Comparison of ENCODE assay signal across 23 cellular contexts in the genomic region with DNA sequence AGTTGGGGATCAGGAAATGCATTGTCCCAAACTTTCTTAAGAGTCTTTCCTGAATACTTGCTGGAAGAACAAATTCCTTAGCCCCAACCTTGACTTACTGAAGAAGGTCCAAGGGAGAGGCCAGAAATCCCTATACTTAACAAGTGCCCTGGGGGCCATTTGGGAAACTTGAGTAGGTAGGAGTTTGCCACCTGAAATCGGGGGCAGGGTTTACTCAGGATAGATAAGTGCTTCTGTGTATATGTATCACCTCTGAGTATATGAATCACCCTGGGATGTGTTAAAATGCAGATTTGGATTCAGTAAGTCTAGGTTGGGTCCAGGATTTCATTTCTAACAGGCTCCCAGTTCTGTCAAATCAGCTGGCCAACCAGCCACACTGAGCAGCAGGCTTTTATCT. TPM values are rescaled to one million over a fixed set of nuclear protein-coding genes. Genes with fewer than 3 reads are reported as not detected.
"Had no signal": no experiment of that assay in that cellular context is flagged by ENCODE, and none has a peak within 500 bp of the region (broad histone marks: within the 10 kb centered on the region; RNA-seq: fewer than 3 reads in every experiment).

No MANE protein-coding gene starts in this region.

- H3K27ac Mint-ChIP-seq: naive thymus-derived CD8-positive, alpha-beta T cell; nephron progenitor cell; stimulated activated memory B cell treated with anti-CD40 and anti-IgM and Interleukin-4, amounts not matched to agents 10 μg/mL and 1 μg/mL and 100 μg/mL, for 72 hours had no signal

- H3K79me2 ChIP-seq: hepatocyte had no signal

- H3K27ac ChIP-seq: dorsolateral prefrontal cortex, epithelial cell of prostate, gastroesophageal sphincter, hepatocyte, left lung, prostate gland, right atrium auricular region, sigmoid colon, thoracic aorta, upper lobe of right lung, uterus had no signal

- H2AFZ ChIP-seq: hepatocyte had no signal

- H3K36me3 Mint-ChIP-seq: naive thymus-derived CD8-positive, alpha-beta T cell; stimulated activated memory B cell treated with anti-CD40 and anti-IgM and Interleukin-4, amounts not matched to agents 10 μg/mL and 1 μg/mL and 100 μg/mL, for 72 hours had no signal

- H3K4me3 Mint-ChIP-seq: naive thymus-derived CD8-positive, alpha-beta T cell; nephron progenitor cell; stimulated activated memory B cell treated with anti-CD40 and anti-IgM and Interleukin-4, amounts not matched to agents 10 μg/mL and 1 μg/mL and 100 μg/mL, for 72 hours had no signal

- H3K27me3 ChIP-seq: dorsolateral prefrontal cortex, gastroesophageal sphincter, heart left ventricle, hepatocyte, left lung, right atrium auricular region, sigmoid colon, tibial nerve, upper lobe of right lung, uterus had no signal

- H3K36me3 ChIP-seq: gastroesophageal sphincter, heart left ventricle, left lung, prostate gland, right atrium auricular region, sigmoid colon, thoracic aorta, tibial nerve, upper lobe of right lung, uterus had no signal

- H3K9me3 Mint-ChIP-seq: stimulated activated memory B cell treated with anti-CD40 and anti-IgM and Interleukin-4, amounts not matched to agents 10 μg/mL and 1 μg/mL and 100 μg/mL, for 72 hours had no signal

- H3K4me2 ChIP-seq: hepatocyte had no signal

- DNase-seq: dorsolateral prefrontal cortex; effector CD4-positive, alpha-beta T cell; foreskin fibroblast; heart left ventricle; left cardiac atrium; left lung; naive thymus-derived CD8-positive, alpha-beta T cell; nephron progenitor cell; nucleus accumbens; sigmoid colon; stimulated activated CD4-positive, alpha-beta T cell treated with anti-CD3 and anti-CD28 coated beads, Interleukin-4, amount 100 ng/mL, for 4 hours; stimulated activated naive CD8-positive, alpha-beta T cell treated with anti-CD3 and anti-CD28 coated beads, Interleukin-15, Interleukin-2, amounts not matched to agents 100 U/mL and 50 U/mL, for 24 hours; upper lobe of right lung; uterus had no signal

- H3K4me3 ChIP-seq: dorsolateral prefrontal cortex, gastroesophageal sphincter, heart left ventricle, hepatocyte, left lung, prostate gland, right atrium auricular region, sigmoid colon, thoracic aorta, tibial nerve, upper lobe of right lung, uterus had no signal

- H3K4me1 Mint-ChIP-seq: naive thymus-derived CD8-positive, alpha-beta T cell; stimulated activated memory B cell treated with anti-CD40 and anti-IgM and Interleukin-4, amounts not matched to agents 10 μg/mL and 1 μg/mL and 100 μg/mL, for 72 hours had no signal

- H3K27me3 Mint-ChIP-seq: stimulated activated memory B cell treated with anti-CD40 and anti-IgM and Interleukin-4, amounts not matched to agents 10 μg/mL and 1 μg/mL and 100 μg/mL, for 72 hours had no signal

- ATAC-seq: esophagus mucosa; gastroesophageal sphincter; heart left ventricle; left cardiac atrium; left lung; naive thymus-derived CD8-positive, alpha-beta T cell; stimulated activated memory B cell treated with anti-CD40 and anti-IgM and Interleukin-4, amounts not matched to agents 10 μg/mL and 1 μg/mL and 100 μg/mL, for 72 hours; stimulated activated naive CD8-positive, alpha-beta T cell treated with anti-CD3 and anti-CD28 coated beads, Interleukin-15, Interleukin-2, amounts not matched to agents 100 U/mL and 50 U/mL, for 24 hours; upper lobe of right lung had no signal

- H3K9me3 ChIP-seq: gastroesophageal sphincter, heart left ventricle, left lung, prostate gland, right atrium auricular region, sigmoid colon, thoracic aorta, tibial nerve, upper lobe of right lung, uterus had no signal

- H3K4me1 ChIP-seq: gastroesophageal sphincter, left lung, prostate gland, right atrium auricular region, sigmoid colon, upper lobe of right lung, uterus had no signal

RNA-seq across cellular contexts. Expression of a gene that starts 47.9 kb away (rescaled TPM):
- total RNA-seq: naive thymus-derived CD8-positive, alpha-beta T cell had no signal
